In genomic region chr17:60392845-60393702, GRCh38 we compare ENCODE assay signal across 8 cellular contexts. TPM values are rescaled to one million over a fixed set of nuclear protein-coding genes. Genes with fewer than 3 reads are reported as not detected.
DNase-seq lines count a peak whose midpoint lies in the region; ATAC-seq, FAIRE-seq and TF ChIP-seq lines count a peak whose summit lies in the region.

No MANE protein-coding gene starts in this region.

- peaks cover 19% of the 10 kb centered on the region for H3K4me1 Mint-ChIP-seq in astrocyte (ENCODE audit: low read depth, unreplicated experiment)

- H2AFZ ChIP-seq in astrocyte (ENCODE audit: low read depth, low read length) = peak overlapping the region; percentile 83

- H3K36me3 ChIP-seq in Peyer's patch = no peaks in the 10 kb centered on the region
- no peaks in the 10 kb centered on the region for H3K36me3 ChIP-seq in astrocyte (ENCODE audit: insufficient read depth, low read length)
- no peaks in the 10 kb centered on the region for H3K36me3 ChIP-seq in iPS-20b (ENCODE audit: insufficient read depth, low read depth, low read length)
- H3K36me3 ChIP-seq in spleen = no peaks in the 10 kb centered on the region

- DNase-seq in DMS153 treated with DMSO at 0.1 percent for 48 hours (lab: John Stamatoyannopoulos, UW; ENCODE audit: unreplicated experiment) (peak; percentile 32), Peyer's patch (peak in 2 of 3 donors; percentile 48 to 52), astrocyte (ENCODE audit: low read depth) (peak; percentile 65), spleen (no peak), AG08395 (ENCODE audit: low spot score) (no peak)

- H3K9me3 ChIP-seq in Peyer's patch (no peaks in the 10 kb centered on the region), astrocyte (ENCODE audit: insufficient read depth, low read depth, low read length) (no peaks in the 10 kb centered on the region), iPS-20b (ENCODE audit: insufficient read depth, low read depth, low read length) (no peaks in the 10 kb centered on the region), spleen (no peaks in the 10 kb centered on the region)

- H3K4me3 Mint-ChIP-seq in astrocyte (ENCODE audit: unreplicated experiment) = peak overlapping the region; percentile 96

- TF ChIP-seq POLR2A in Peyer's patch (IDR thresholded peaks at IDR 0.05) = no peak
- no peak for TF ChIP-seq POLR2A in spleen (IDR thresholded peaks at IDR 0.05)

- H3K36me3 Mint-ChIP-seq in astrocyte (ENCODE audit: low read depth, unreplicated experiment) = no peaks in the 10 kb centered on the region

- peak overlapping the region; percentile 97 for H3K27ac Mint-ChIP-seq in astrocyte (ENCODE audit: unreplicated experiment)

- no peak for FAIRE-seq in astrocyte (lab: Jason Lieb, UNC)

- 17 to 19% (median 18%) methylated on average over 17 of the region's 17 CpGs for WGBS in spleen, 5 donors

- peaks cover 35% of the 10 kb centered on the region for H3K79me2 ChIP-seq in astrocyte (ENCODE audit: insufficient read depth, low read length)

- intact Hi-C loops in spleen (cut with DNase I; ENCODE audit: low total_unique reads) = no loop called here

- H3K4me2 ChIP-seq in astrocyte (ENCODE audit: low read length) = peak overlapping the region; percentile 99

- H3K27me3 Mint-ChIP-seq in astrocyte (ENCODE audit: low read depth, unreplicated experiment) = no peaks in the 10 kb centered on the region

- no peak for ATAC-seq in GM21447 (IDR thresholded peaks at IDR 0.05; ENCODE audit: unreplicated experiment)

- peak overlapping the region; percentile 87 to 95 (median 90) for H3K27ac ChIP-seq in Peyer's patch
- H3K27ac ChIP-seq in astrocyte (ENCODE audit: low read depth, low read length) = peak overlapping the region; percentile 89
- H3K27ac ChIP-seq in iPS-20b (ENCODE audit: low read length) = peak overlapping the region; percentile 86
- peak overlapping the region; percentile 88 to 98 (median 95) for H3K27ac ChIP-seq in spleen

- H3K4me3 ChIP-seq in Peyer's patch (peak overlapping the region; percentile 91 to 96 (median 92)), astrocyte (ENCODE audit: insufficient read depth, low read depth, low read length) (peak overlapping the region; percentile 80), iPS-20b (ENCODE audit: low read length) (peak overlapping the region; percentile 97), spleen (peak overlapping the region; percentile 72 to 98 (median 86))

- H3K4me1 ChIP-seq in Peyer's patch (peaks cover 0 to 20% (median 0%) of the 10 kb centered on the region in 4 donors), astrocyte (ENCODE audit: insufficient read depth, low read length) (peaks cover 17% of the 10 kb centered on the region), iPS-20b (ENCODE audit: insufficient read depth, low read length) (peaks cover 21% of the 10 kb centered on the region), spleen (peaks cover 22 to 89% (median 74%) of the 10 kb centered on the region in 6 donors)

- no peak for TF ChIP-seq EP300 in Ishikawa (IDR thresholded peaks at IDR 0.05; ENCODE audit: borderline replicate concordance)

- no peaks in the 10 kb centered on the region for H3K9me3 Mint-ChIP-seq in astrocyte (ENCODE audit: unreplicated experiment)

- no peak for TF ChIP-seq RAD21 in Ishikawa (IDR thresholded peaks at IDR 0.05; ENCODE audit: low read depth)

- H3K9ac ChIP-seq in astrocyte (ENCODE audit: low read length) (peak overlapping the region; percentile 89), iPS-20b (ENCODE audit: low read depth, low read length) (peak overlapping the region; percentile 91)

- TF ChIP-seq CTCF in Peyer's patch (IDR thresholded peaks at IDR 0.05) = no peak
- no peak for TF ChIP-seq CTCF in astrocyte (IDR thresholded peaks at IDR 0.05; ENCODE audit: insufficient read depth, low read depth, low read length)
- no peak for TF ChIP-seq CTCF in spleen (IDR thresholded peaks at IDR 0.05 in 8 of 11, conservative IDR thresholded peaks at IDR 0.05 in 3 of 11)

- H3K27me3 ChIP-seq in Peyer's patch = no peaks in the 10 kb centered on the region
- no peaks in the 10 kb centered on the region for H3K27me3 ChIP-seq in astrocyte (ENCODE audit: insufficient read depth, low read length)
- no peaks in the 10 kb centered on the region for H3K27me3 ChIP-seq in iPS-20b (ENCODE audit: insufficient read depth, low read length)
- H3K27me3 ChIP-seq in spleen (replicated peaks in 1 of 7) = no peaks in the 10 kb centered on the region

- peaks cover 25% of the 10 kb centered on the region for H4K20me1 ChIP-seq in astrocyte (ENCODE audit: insufficient read depth, low read length)

TF ChIP-seq in Ishikawa, 13 proteins besides CTCF, POLR2A, EP300 and RAD21:
- TF ChIP-seq MAX (IDR thresholded peaks at IDR 0.05) (peak; percentile 59), TEAD4 (IDR thresholded peaks at IDR 0.05) (no peak), NFIC (IDR thresholded peaks at IDR 0.05) (peak; percentile 37; the same call in 1 of the 2 replicates), USF1 (IDR thresholded peaks at IDR 0.05) (peak; percentile 80)

RNA-seq across cellular contexts. Expression of gene USP32, which starts 1.1 kb away (rescaled TPM):
- 10 to 100 TPM; 31.5 to 52.8 (median 48.6) TPM for total RNA-seq in Peyer's patch
- total RNA-seq in astrocyte = 36.8 and 40.2 TPM in 2 replicates
- total RNA-seq in spleen = 100 to 1,000 TPM in 3 of 7 donors, 10 to 100 TPM in 4; 68.5 to 115 (median 85.7) TPM
- polyA plus RNA-seq in spleen = 10 to 100 TPM in 1 of 3 donors, 1 to 10 TPM in 2; 7.3 to 11.1 (median 9.7) TPM

RNA-seq across cellular contexts. Expression of gene CHCT1, which starts 29.2 kb away (rescaled TPM):
- not detected for total RNA-seq in Peyer's patch
- not detected in 2 replicates for total RNA-seq in astrocyte
- under 1 TPM in 3 of 7 donors, not detected in 4; 0.38 to 0.52 (median 0.40) TPM for total RNA-seq in spleen
- polyA plus RNA-seq in spleen = under 1 TPM; 0.22 to 0.33 (median 0.32) TPM

Comparison
In these comparisons a context has a peak if more than half of its experiments do, and no peak if none do; other contexts are left out.
1. DNase-seq: peak in DMS153 treated with DMSO at 0.1 percent for 48 hours (single experiment), Peyer's patch (2 of 3) and astrocyte (single experiment); none in spleen (single experiment) and AG08395 (single experiment).
2. Peak in every context shown above with its lines, with median percentiles within 50 percentile points of each other: H3K27ac ChIP-seq and H3K4me3 ChIP-seq.